16 cellular contexts compared by ENCODE assay signal in the genomic region with DNA sequence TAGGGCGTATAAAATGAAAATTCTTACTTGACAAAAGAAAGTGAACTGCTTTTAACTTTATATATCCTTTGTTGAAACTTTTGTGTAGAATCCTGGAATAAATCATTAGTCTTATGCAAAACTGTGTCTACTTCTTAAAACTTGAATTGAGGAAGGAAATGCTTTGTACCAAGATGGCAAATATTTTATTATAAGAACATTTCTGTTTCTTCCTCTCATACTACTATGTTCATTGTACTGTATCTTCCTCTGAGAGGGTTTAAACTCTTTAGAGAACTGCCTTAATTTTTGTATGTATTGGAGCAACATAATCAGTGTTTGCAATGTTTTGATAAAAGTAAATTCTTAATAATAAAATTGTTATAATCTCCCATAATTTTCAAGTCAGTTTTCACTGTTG. TPM values are rescaled to one million over a fixed set of nuclear protein-coding genes. Genes with fewer than 3 reads are reported as not detected.
DNase-seq lines count a peak whose midpoint lies in the region; TF ChIP-seq lines count a peak whose summit lies in the region.
"Had no signal": no experiment of that assay in that cellular context is flagged by ENCODE, and none has a peak within 500 bp of the region (broad histone marks: within the 10 kb centered on the region; RNA-seq: fewer than 3 reads in every experiment).

No MANE protein-coding gene starts in this region.

- peak overlapping the region in 4 of 10 experiments; percentile 15 to 51 (median 29); a peak in 4 of 20 replicates for H3K4me3 ChIP-seq in BLaER1 treated with 17β-estradiol and CSF1 and Interleukin-3, amounts not matched to agents 10 nM and 100 nM
- H3K4me3 ChIP-seq in DOHH2 (ENCODE audit: low read length) = peak overlapping the region; percentile 34; the same call in 1 of the 2 replicates
- H3K4me3 ChIP-seq in suprapubic skin = no peak overlapping the region
- no peak overlapping the region for H3K4me3 ChIP-seq in MG63
- H3K4me3 ChIP-seq in colonic mucosa = no peak overlapping the region
- H3K4me3 ChIP-seq: BLaER1, GM23338, K562 had no signal

- no peak overlapping the region for H3K4me3 Mint-ChIP-seq in activated naive CD8-positive, alpha-beta T cell treated with anti-CD3 and anti-CD28 coated beads for 36 hours
- H3K4me3 Mint-ChIP-seq in osteocyte (ENCODE audit: unreplicated experiment) = no peak overlapping the region
- H3K4me3 Mint-ChIP-seq: activated CD4-positive, alpha-beta T cell treated with anti-CD3 and anti-CD28 coated beads for 36 hours; GM23338; neural crest cell had no signal

- peak overlapping the region; percentile 79 for H3K27ac Mint-ChIP-seq in activated naive CD8-positive, alpha-beta T cell treated with anti-CD3 and anti-CD28 coated beads for 36 hours
- peak overlapping the region; percentile 69 for H3K27ac Mint-ChIP-seq in osteocyte (ENCODE audit: unreplicated experiment)
- H3K27ac Mint-ChIP-seq: GM23338 had no signal

- no peak for DNase-seq in activated naive CD8-positive, alpha-beta T cell treated with anti-CD3 and anti-CD28 coated beads for 36 hours
- DNase-seq in osteocyte (ENCODE audit: extremely low spot score, unreplicated experiment) (no peak), suprapubic skin (ENCODE audit: low spot score in 2 of 2) (no peak), MG63 (no peak), colonic mucosa (no peak)
- DNase-seq: activated CD4-positive, alpha-beta T cell treated with anti-CD3 and anti-CD28 coated beads for 36 hours; NCI-H1092 treated with DMSO at 0.1 percent for 48 hours; NCI-H526; SK-N-SH had no signal

- peaks cover 0 to 10% (median 0%) of the 10 kb centered on the region in 11 experiments; a peak in 4 of 22 replicates for H3K9me3 ChIP-seq in BLaER1 treated with 17β-estradiol and CSF1 and Interleukin-3, amounts not matched to agents 10 nM and 100 nM (replicated peaks in 1 of 11)
- H3K9me3 ChIP-seq in DOHH2 (ENCODE audit: control insufficient read depth, insufficient read depth, low read length) (no peaks in the 10 kb centered on the region), suprapubic skin (no peaks in the 10 kb centered on the region), MG63 (no peaks in the 10 kb centered on the region), colonic mucosa (no peaks in the 10 kb centered on the region)
- H3K9me3 ChIP-seq: BLaER1, SK-N-SH had no signal

- peaks cover 44 to 97% (median 83%) of the 10 kb centered on the region in 10 experiments for H3K4me1 ChIP-seq in BLaER1 treated with 17β-estradiol and CSF1 and Interleukin-3, amounts not matched to agents 10 nM and 100 nM
- H3K4me1 ChIP-seq in DOHH2 (ENCODE audit: control insufficient read depth, low read length) = peaks cover 48% of the 10 kb centered on the region
- peaks cover 31% of the 10 kb centered on the region for H3K4me1 ChIP-seq in suprapubic skin
- H3K4me1 ChIP-seq in colonic mucosa = no peaks in the 10 kb centered on the region

- H3K9ac ChIP-seq in BLaER1 treated with 17β-estradiol and CSF1 and Interleukin-3, amounts not matched to agents 10 nM and 100 nM = peak overlapping the region in 7 of 11 experiments; percentile 50 to 78 (median 76); a peak in 9 of 22 replicates
- H3K9ac ChIP-seq in colonic mucosa (ENCODE audit: low read depth in 2 of 2, low read length in 2 of 2) = no peak overlapping the region
- H3K9ac ChIP-seq: BLaER1, SK-N-SH had no signal

- H3K4me2 ChIP-seq in BLaER1 treated with 17β-estradiol and CSF1 and Interleukin-3, amounts not matched to agents 10 nM and 100 nM = peak overlapping the region in 10 of 11 experiments; percentile 59 to 93 (median 77); a peak in 15 of 22 replicates
- peak overlapping the region; percentile 49 for H3K4me2 ChIP-seq in DOHH2 (ENCODE audit: low read length)
- H3K4me2 ChIP-seq: BLaER1, GM23338, SK-N-SH had no signal

- H3K9me3 Mint-ChIP-seq in activated naive CD8-positive, alpha-beta T cell treated with anti-CD3 and anti-CD28 coated beads for 36 hours = no peaks in the 10 kb centered on the region
- H3K9me3 Mint-ChIP-seq in osteocyte (ENCODE audit: unreplicated experiment) = no peaks in the 10 kb centered on the region
- H3K9me3 Mint-ChIP-seq: activated naive CD4-positive, alpha-beta T cell treated with anti-CD3 and anti-CD28 coated beads, Interleukin-2, amount 50 U/mL, for 72 hours; GM23338; neural crest cell had no signal

- H3K36me3 Mint-ChIP-seq in activated naive CD8-positive, alpha-beta T cell treated with anti-CD3 and anti-CD28 coated beads for 36 hours = peaks cover 45% of the 10 kb centered on the region
- peaks cover 2% of the 10 kb centered on the region for H3K36me3 Mint-ChIP-seq in osteocyte (ENCODE audit: unreplicated experiment)

- H3K27ac ChIP-seq in BLaER1 treated with 17β-estradiol and CSF1 and Interleukin-3, amounts not matched to agents 10 nM and 100 nM = peak overlapping the region; percentile 30 to 92 (median 87); a peak in 19 of 22 replicates
- H3K27ac ChIP-seq in DOHH2 (ENCODE audit: low read depth, low read length) = peak overlapping the region; percentile 33
- H3K27ac ChIP-seq in suprapubic skin = no peak overlapping the region
- no peak overlapping the region for H3K27ac ChIP-seq in colonic mucosa
- H3K27ac ChIP-seq: BLaER1 had no signal

- peaks cover 78% of the 10 kb centered on the region for H3K4me1 Mint-ChIP-seq in activated naive CD8-positive, alpha-beta T cell treated with anti-CD3 and anti-CD28 coated beads for 36 hours
- peaks cover 33% of the 10 kb centered on the region for H3K4me1 Mint-ChIP-seq in osteocyte (ENCODE audit: unreplicated experiment)

- TF ChIP-seq POLR2A in suprapubic skin (IDR thresholded peaks at IDR 0.05) = no peak

- H3K27me3 ChIP-seq in BLaER1 treated with 17β-estradiol and CSF1 and Interleukin-3, amounts not matched to agents 10 nM and 100 nM = no peaks in the 10 kb centered on the region
- H3K27me3 ChIP-seq in DOHH2 (ENCODE audit: control insufficient read depth, low read length) = no peaks in the 10 kb centered on the region
- no peaks in the 10 kb centered on the region for H3K27me3 ChIP-seq in suprapubic skin
- H3K27me3 ChIP-seq in MG63 = no peaks in the 10 kb centered on the region
- H3K27me3 ChIP-seq in colonic mucosa = no peaks in the 10 kb centered on the region
- H3K27me3 ChIP-seq: BLaER1 had no signal

- peaks cover 3% of the 10 kb centered on the region; the same call in 1 of the 2 replicates for H3K79me2 ChIP-seq in DOHH2 (ENCODE audit: control insufficient read depth, low read length)

- H3K36me3 ChIP-seq in BLaER1 treated with 17β-estradiol and CSF1 and Interleukin-3, amounts not matched to agents 10 nM and 100 nM = peaks cover 0 to 34% (median 17%) of the 10 kb centered on the region in 11 experiments; a peak in 16 of 22 replicates
- H3K36me3 ChIP-seq in DOHH2 (ENCODE audit: control insufficient read depth, low read length) (peaks cover 38% of the 10 kb centered on the region), suprapubic skin (peaks cover 6% of the 10 kb centered on the region), MG63 (peaks cover under 1% of the 10 kb centered on the region), colonic mucosa (no peaks in the 10 kb centered on the region)
- H3K36me3 ChIP-seq: BLaER1 had no signal

- no peak for TF ChIP-seq EP300 in suprapubic skin (IDR thresholded peaks at IDR 0.05)

- WGBS in suprapubic skin = 92% methylated on average over 1 of the region's 1 CpG

- no peaks in the 10 kb centered on the region for H3K27me3 Mint-ChIP-seq in activated naive CD8-positive, alpha-beta T cell treated with anti-CD3 and anti-CD28 coated beads for 36 hours
- H3K27me3 Mint-ChIP-seq in osteocyte (ENCODE audit: unreplicated experiment) = no peaks in the 10 kb centered on the region
- H3K27me3 Mint-ChIP-seq: activated CD4-positive, alpha-beta T cell treated with anti-CD3 and anti-CD28 coated beads for 36 hours had no signal

- TF ChIP-seq CTCF in DOHH2 (IDR thresholded peaks at IDR 0.05; ENCODE audit: low read depth, low read length, poor library complexity, severe bottlenecking) (no peak), osteocyte (IDR thresholded peaks at IDR 0.05) (no peak), suprapubic skin (IDR thresholded peaks at IDR 0.05) (no peak), colonic mucosa (IDR thresholded peaks at IDR 0.05) (no peak)

- no peaks in the 10 kb centered on the region; a peak in 1 of 22 replicates for H4K20me1 ChIP-seq in BLaER1 treated with 17β-estradiol and CSF1 and Interleukin-3, amounts not matched to agents 10 nM and 100 nM
- no peaks in the 10 kb centered on the region for H4K20me1 ChIP-seq in DOHH2 (ENCODE audit: control insufficient read depth, insufficient read depth, low read depth, low read length)
- H4K20me1 ChIP-seq: BLaER1 had no signal

- intact Hi-C loops in colonic mucosa (cut with DNase I) = no loop called here

- no peaks in the 10 kb centered on the region for H3K9me2 ChIP-seq in DOHH2 (replicated peaks; ENCODE audit: control insufficient read depth, low read length)
- H3K9me2 ChIP-seq: SK-N-SH had no signal

- no peaks in the 10 kb centered on the region for H3F3A ChIP-seq in DOHH2 (ENCODE audit: control insufficient read depth, insufficient read depth)

RNA-seq across cellular contexts. Expression of gene RASA2, which starts 42.0 kb away (rescaled TPM):
- 10 to 100 TPM; 36.1 to 40.2 TPM for total RNA-seq in activated naive CD8-positive, alpha-beta T cell treated with anti-CD3 and anti-CD28 coated beads for 36 hours
- total RNA-seq in osteocyte (8.4 and 9.9 TPM in 2 replicates), suprapubic skin (10 to 100 TPM; 14.3 to 48.6 (median 24.0) TPM), colonic mucosa (10 to 100 TPM; 12.0 to 18.3 TPM)
- 7.2 and 10.0 TPM in 2 replicates for total RNA-seq in MG63 (2014; rRNA removed; shearing (Covaris generic); ENCODE audit: low replicate concordance)

Comparison
In these comparisons a context has a peak if more than half of its experiments do, and no peak if none do; other contexts are left out.
1. H3K27ac ChIP-seq: peak in BLaER1 treated with 17β-estradiol and CSF1 and Interleukin-3, amounts not matched to agents 10 nM and 100 nM (11 of 11) and DOHH2 (single experiment); none in suprapubic skin (single experiment) and colonic mucosa (single experiment).
2. H3K9ac ChIP-seq: peak in BLaER1 treated with 17β-estradiol and CSF1 and Interleukin-3, amounts not matched to agents 10 nM and 100 nM (7 of 11); none in colonic mucosa (0 of 2).